Comparison of ENCODE assay signal across 13 cellular contexts in genomic region chr11:71425851-71426250, GRCh38. TPM values are rescaled to one million over a fixed set of nuclear protein-coding genes. Genes with fewer than 3 reads are reported as not detected.
DNase-seq lines count a peak whose midpoint lies in the region; ATAC-seq and TF ChIP-seq lines count a peak whose summit lies in the region.
"Had no signal": no experiment of that assay in that cellular context is flagged by ENCODE, and none has a peak within 500 bp of the region (broad histone marks: within the 10 kb centered on the region; RNA-seq: fewer than 3 reads in every experiment).

No MANE protein-coding gene starts in this region.

- peak; percentile 13 to 34 for ATAC-seq in activated T-cell treated with anti-CD3 and anti-CD28 coated beads, Interleukin-2, amount 50 U/mL, for 72 hours (replicated peaks in 1 of 2)
- peak; percentile 13 for ATAC-seq in stimulated activated effector memory CD8-positive, alpha-beta T cell treated with anti-CD3 and anti-CD28 coated beads, Interleukin-12 subunit alpha, Interleukin-12 subunit beta, amount 100 ng/mL, for 72 hours
- ATAC-seq: natural killer cell had no signal

- H3K4me1 ChIP-seq in ovary (ENCODE audit: insufficient read depth), result peaks cover 6% of the 10 kb centered on the region
- H3K4me1 ChIP-seq: BE2C had no signal

- H3K27me3 ChIP-seq in ovary, result no peaks in the 10 kb centered on the region
- H3K27me3 ChIP-seq: BE2C had no signal

- H3K4me1 Mint-ChIP-seq in activated T-cell treated with anti-CD3 and anti-CD28 coated beads, Interleukin-2, amount 50 U/mL, for 72 hours (ENCODE audit: low read depth), result peaks cover 12% of the 10 kb centered on the region
- H3K4me1 Mint-ChIP-seq in MCF 10A (ENCODE audit: insufficient read depth, unreplicated experiment), result peaks cover 20% of the 10 kb centered on the region
- H3K4me1 Mint-ChIP-seq in stimulated activated effector memory CD8-positive, alpha-beta T cell treated with anti-CD3 and anti-CD28 coated beads, Interleukin-12 subunit alpha, Interleukin-12 subunit beta, amount 100 ng/mL, for 72 hours, result peaks cover 13% of the 10 kb centered on the region
- peaks cover 4 to 11% of the 10 kb centered on the region in 2 donors for H3K4me1 Mint-ChIP-seq in immature natural killer cell

- no peak overlapping the region for H3K27ac Mint-ChIP-seq in activated T-cell treated with anti-CD3 and anti-CD28 coated beads, Interleukin-2, amount 50 U/mL, for 72 hours
- H3K27ac Mint-ChIP-seq in MCF 10A (ENCODE audit: low read depth, unreplicated experiment) (no peak overlapping the region), immature natural killer cell (no peak overlapping the region)
- H3K27ac Mint-ChIP-seq in stimulated activated effector memory CD8-positive, alpha-beta T cell treated with anti-CD3 and anti-CD28 coated beads, Interleukin-12 subunit alpha, Interleukin-12 subunit beta, amount 100 ng/mL, for 72 hours, result no peak overlapping the region
- H3K27ac Mint-ChIP-seq: natural killer cell had no signal

- no peaks in the 10 kb centered on the region for H3K9me3 ChIP-seq in ovary
- H3K9me3 ChIP-seq: BE2C had no signal

- H3K36me3 Mint-ChIP-seq in activated T-cell treated with anti-CD3 and anti-CD28 coated beads, Interleukin-2, amount 50 U/mL, for 72 hours (ENCODE audit: insufficient read depth in 2 of 2), result no peaks in the 10 kb centered on the region
- H3K36me3 Mint-ChIP-seq in MCF 10A (ENCODE audit: insufficient read depth, unreplicated experiment) (no peaks in the 10 kb centered on the region), immature natural killer cell (no peaks in the 10 kb centered on the region)
- no peaks in the 10 kb centered on the region for H3K36me3 Mint-ChIP-seq in stimulated activated effector memory CD8-positive, alpha-beta T cell treated with anti-CD3 and anti-CD28 coated beads, Interleukin-12 subunit alpha, Interleukin-12 subunit beta, amount 100 ng/mL, for 72 hours
- H3K36me3 Mint-ChIP-seq: natural killer cell had no signal

- CTCF ChIA-PET in MCF 10A (lab: Yijun Ruan, JAX), result interaction anchor here (0.7 to 1.9 kb wide), 7 partner anchors 9 to 957 kb away, joined by 3 to 5 read pairs (median 3); no protein-coding TSS in a partner anchor

- no peaks in the 10 kb centered on the region for H3K9me3 Mint-ChIP-seq in activated T-cell treated with anti-CD3 and anti-CD28 coated beads, Interleukin-2, amount 50 U/mL, for 72 hours
- H3K9me3 Mint-ChIP-seq in MCF 10A (ENCODE audit: unreplicated experiment) (no peaks in the 10 kb centered on the region), immature natural killer cell (no peaks in the 10 kb centered on the region)
- no peaks in the 10 kb centered on the region for H3K9me3 Mint-ChIP-seq in stimulated activated effector memory CD8-positive, alpha-beta T cell treated with anti-CD3 and anti-CD28 coated beads, Interleukin-12 subunit alpha, Interleukin-12 subunit beta, amount 100 ng/mL, for 72 hours
- H3K9me3 Mint-ChIP-seq: natural killer cell had no signal

- TF ChIP-seq CTCF in MCF 10A (IDR thresholded peaks at IDR 0.05; ENCODE audit: unreplicated experiment) (no peak), ovary (IDR thresholded peaks at IDR 0.05) (no peak)

- H3K36me3 ChIP-seq in ovary, result no peaks in the 10 kb centered on the region
- H3K36me3 ChIP-seq: BE2C, WERI-Rb-1 had no signal

- no peak overlapping the region for H3K4me3 ChIP-seq in ovary
- H3K4me3 ChIP-seq: lung had no signal

- 68 to 82% (median 78%) methylated on average over 4 of the region's 4 CpGs for WGBS in ovary, 3 donors

- DNase-seq in activated T-cell treated with anti-CD3 and anti-CD28 coated beads, Interleukin-2, amount 50 U/mL, for 72 hours, result no peak
- no peak for DNase-seq in activated T-cell treated with anti-CD3 and anti-CD28 coated beads, Interleukin-2, amount 50 U/mL, for 1 hour
- DNase-seq in NCI-H2196 (lab: John Stamatoyannopoulos, UW; ENCODE audit: unreplicated experiment) (peak; percentile 54), MCF 10A (ENCODE audit: unreplicated experiment) (peak; percentile 79), immature natural killer cell (no peak), ovary (no peak)
- no peak for DNase-seq in stimulated activated effector memory CD8-positive, alpha-beta T cell treated with anti-CD3 and anti-CD28 coated beads, Interleukin-12 subunit alpha, Interleukin-12 subunit beta, amount 100 ng/mL, for 72 hours (ENCODE audit: low spot score in 2 of 2)
- DNase-seq in activated CD8-positive, alpha-beta memory T cell treated with anti-CD3 and anti-CD28 coated beads for 24 hours, result no peak
- DNase-seq: BE2C; effector CD8-positive, alpha-beta T cell; natural killer cell; WERI-Rb-1 had no signal

- H3K27ac ChIP-seq in ovary, result no peak overlapping the region
- H3K27ac ChIP-seq: WERI-Rb-1 had no signal

- BruUV-seq in MCF 10A (replicated peaks; lab: Mats Ljungman, UMichigan), result no TSS peak

- no peak for TF ChIP-seq POLR2A in ovary (IDR thresholded peaks at IDR 0.05)

- no peak for TF ChIP-seq EP300 in ovary (IDR thresholded peaks at IDR 0.05)

- POLR2A ChIA-PET in MCF 10A (lab: Yijun Ruan, JAX), result interaction anchor here (0.6 to 1.3 kb wide), 6 partner anchors 11 to 154 kb away, joined by 3 to 26 read pairs (median 5); partner anchors contain the start of genes DHCR7 and NADSYN1

- H3K27me3 Mint-ChIP-seq in activated T-cell treated with anti-CD3 and anti-CD28 coated beads, Interleukin-2, amount 50 U/mL, for 72 hours (ENCODE audit: low read depth), result no peaks in the 10 kb centered on the region
- H3K27me3 Mint-ChIP-seq in MCF 10A (ENCODE audit: insufficient read depth, unreplicated experiment), result no peaks in the 10 kb centered on the region
- peaks cover 0 to 6% (median 2%) of the 10 kb centered on the region in 3 donors for H3K27me3 Mint-ChIP-seq in immature natural killer cell (ENCODE audit: low read depth in 3 of 3)

- intact Hi-C loops in MCF 10A (cut with micrococcal nuclease) (no loop called here), ovary (cut with DNase I) (no loop called here)

- H3K4me3 Mint-ChIP-seq in activated T-cell treated with anti-CD3 and anti-CD28 coated beads, Interleukin-2, amount 50 U/mL, for 72 hours, result no peak overlapping the region
- H3K4me3 Mint-ChIP-seq in MCF 10A (ENCODE audit: unreplicated experiment), result no peak overlapping the region
- no peak overlapping the region for H3K4me3 Mint-ChIP-seq in stimulated activated effector memory CD8-positive, alpha-beta T cell treated with anti-CD3 and anti-CD28 coated beads, Interleukin-12 subunit alpha, Interleukin-12 subunit beta, amount 100 ng/mL, for 72 hours
- no peak overlapping the region for H3K4me3 Mint-ChIP-seq in immature natural killer cell
- H3K4me3 Mint-ChIP-seq: natural killer cell had no signal

RNA-seq across cellular contexts. Expression of gene DHCR7, which starts 22.3 kb away (rescaled TPM):
- total RNA-seq in activated T-cell treated with anti-CD3 and anti-CD28 coated beads, Interleukin-2, amount 50 U/mL, for 72 hours, result 10 to 100 TPM; 22.2 to 23.4 TPM
- total RNA-seq in MCF 10A (2022), result 48.2 and 72.6 TPM in 2 replicates
- polyA plus RNA-seq in immature natural killer cell, result 10 to 100 TPM; 10.2 to 15.1 (median 15.0) TPM
- total RNA-seq in ovary, result 100 to 1,000 TPM in 2 of 7 donors, 10 to 100 TPM in 5; 29.3 to 264 (median 51.1) TPM
- polyA plus RNA-seq in ovary, result 10 to 100 TPM; 25.3 to 61.0 TPM

RNA-seq across cellular contexts. Expression of gene NADSYN1, which starts 27.2 kb away (rescaled TPM):
- 100 to 1,000 TPM; 107 to 111 TPM for total RNA-seq in activated T-cell treated with anti-CD3 and anti-CD28 coated beads, Interleukin-2, amount 50 U/mL, for 72 hours
- 73.6 and 76.2 TPM in 2 replicates for total RNA-seq in MCF 10A (2022)
- 10 to 100 TPM; 35.1 to 48.0 (median 37.1) TPM for polyA plus RNA-seq in immature natural killer cell
- 10 to 100 TPM; 30.8 to 69.0 (median 53.0) TPM for total RNA-seq in ovary
- 10 to 100 TPM; 33.6 to 40.6 TPM for polyA plus RNA-seq in ovary

Comparison
In these comparisons a context has a peak if more than half of its experiments do, and no peak if none do; other contexts are left out.
1. DNase-seq: peak in NCI-H2196 (single experiment) and MCF 10A (single experiment); none in activated T-cell treated with anti-CD3 and anti-CD28 coated beads, Interleukin-2, amount 50 U/mL, for 72 hours (0 of 2), activated T-cell treated with anti-CD3 and anti-CD28 coated beads, Interleukin-2, amount 50 U/mL, for 1 hour (single experiment), stimulated activated effector memory CD8-positive, alpha-beta T cell treated with anti-CD3 and anti-CD28 coated beads, Interleukin-12 subunit alpha, Interleukin-12 subunit beta, amount 100 ng/mL, for 72 hours (0 of 2), activated CD8-positive, alpha-beta memory T cell treated with anti-CD3 and anti-CD28 coated beads for 24 hours (single experiment), immature natural killer cell (0 of 3) and ovary (0 of 5).